ENCODE assay signal across 10 cellular contexts in genomic region chr1:232704694-232705680, GRCh38.
DNase-seq lines count a peak whose midpoint lies in the region; ATAC-seq, FAIRE-seq and TF ChIP-seq lines count a peak whose summit lies in the region.
"Had no signal": no experiment of that assay in that cellular context is flagged by ENCODE, and none has a peak within 500 bp of the region (broad histone marks: within the 10 kb centered on the region; RNA-seq: fewer than 3 reads in every experiment).

No MANE protein-coding gene starts in this region.

- H3K27me3 ChIP-seq in psoas muscle (ENCODE audit: insufficient read depth in 3 of 3, low read length in 2 of 3), result peaks cover 0 to 2% (median 0%) of the 10 kb centered on the region in 3 donors
- H3K27me3 ChIP-seq: neutrophil had no signal

- CTCF ChIA-PET in GM10248 (lab: Yijun Ruan, JAX), result interaction anchor here (1.4 kb wide), 1 partner anchor 21 kb away, joined by 3 read pairs; no protein-coding TSS in a partner anchor

- no peaks in the 10 kb centered on the region for H3K9me3 ChIP-seq in psoas muscle
- H3K9me3 ChIP-seq: neutrophil had no signal

- peak; percentile 37 for DNase-seq in DMS 273 (lab: John Stamatoyannopoulos, UW; ENCODE audit: unreplicated experiment)
- no peak for DNase-seq in DMS 273 treated with DMSO at 0.1 percent for 48 hours (lab: John Stamatoyannopoulos, UW)
- DNase-seq in RCC 7860 (ENCODE audit: low spot score), result peak; percentile 78
- DNase-seq in foreskin fibroblast, result peak; percentile 76 to 87
- peak in 1 of 2 donors; percentile 33 for DNase-seq in psoas muscle
- no peak for DNase-seq in activated gamma-delta T cell (lab: John Stamatoyannopoulos, UW)
- DNase-seq in GM10248 (ENCODE audit: extremely low spot score), result no peak
- DNase-seq in iPS-NIHi7 (ENCODE audit: extremely low spot score), result no peak

- WGBS in psoas muscle, 3 donors, result 53 to 66% (median 53%) methylated on average over 7 of the region's 7 CpGs

- TF ChIP-seq CTCF in foreskin fibroblast (IDR thresholded peaks at IDR 0.05; ENCODE audit: low read depth, low read length) (no peak), psoas muscle (IDR thresholded peaks at IDR 0.05) (no peak), GM10248 (IDR thresholded peaks at IDR 0.05; ENCODE audit: control extremely low read depth, extremely low read depth, low read depth, missing control alignments) (no peak)

- peak; percentile 85 for FAIRE-seq in RCC 7860 (lab: Jason Lieb, UNC)
- FAIRE-seq: A204.1 had no signal

- H3K27ac ChIP-seq in psoas muscle, result peak overlapping the region; percentile 56
- H3K27ac ChIP-seq: neutrophil had no signal

- H3K4me3 ChIP-seq in foreskin fibroblast (ENCODE audit: low read depth in 1 of 2, low read length in 2 of 2) (no peak overlapping the region), psoas muscle (no peak overlapping the region)

- POLR2A ChIA-PET in GM10248 (lab: Yijun Ruan, JAX), result no interaction called here

- H3K4me1 ChIP-seq in psoas muscle, result peaks cover 6% of the 10 kb centered on the region

- peak; percentile 75 to 89 (median 78) for ATAC-seq in psoas muscle

- H3K36me3 ChIP-seq in psoas muscle (ENCODE audit: insufficient read depth in 1 of 2, low read depth in 1 of 2), result no peaks in the 10 kb centered on the region
- H3K36me3 ChIP-seq: neutrophil had no signal

- intact Hi-C loops in psoas muscle (cut with DNase I), result no loop called here

Comparison
In these comparisons a context has a peak if more than half of its experiments do, and no peak if none do; other contexts are left out.
1. DNase-seq: peak in DMS 273 (single experiment), RCC 7860 (single experiment) and foreskin fibroblast (2 of 2); none in DMS 273 treated with DMSO at 0.1 percent for 48 hours (single experiment), activated gamma-delta T cell (single experiment), GM10248 (single experiment) and iPS-NIHi7 (single experiment).